9 cellular contexts compared by ENCODE assay signal in genomic region chr4:186204103-186204559, GRCh38. TPM values are rescaled to one million over a fixed set of nuclear protein-coding genes. Genes with fewer than 3 reads are reported as not detected.
DNase-seq lines count a peak whose midpoint lies in the region; ATAC-seq, FAIRE-seq and TF ChIP-seq lines count a peak whose summit lies in the region.
"Had no signal": no experiment of that assay in that cellular context is flagged by ENCODE, and none has a peak within 500 bp of the region (broad histone marks: within the 10 kb centered on the region; RNA-seq: fewer than 3 reads in every experiment).

No MANE protein-coding gene starts in this region.

- no peaks in the 10 kb centered on the region for H3K4me1 Mint-ChIP-seq in astrocyte (ENCODE audit: low read depth, unreplicated experiment)
- peaks cover 5% of the 10 kb centered on the region for H3K4me1 Mint-ChIP-seq in neural progenitor cell

- CTCF ChIA-PET in IMR-90 (lab: Yijun Ruan, JAX) (interaction anchor here (0.6 to 1.3 kb wide), 2 partner anchors 13 to 971 kb away, joined by 3 read pairs; partner anchors contain the start of gene CYP4V2), RWPE1 (lab: Yijun Ruan, JAX) (interaction anchor here (0.8 kb wide), 1 partner anchor 295 kb away, joined by 4 read pairs; no protein-coding TSS in a partner anchor)

- peak overlapping the region; percentile 60; the same call in 1 of the 2 replicates for H4K5ac ChIP-seq in IMR-90 (ENCODE audit: low read depth, low read length)

- peak overlapping the region; percentile 35; the same call in 1 of the 2 replicates for H3K9ac ChIP-seq in IMR-90 (ENCODE audit: low read depth, low read length)
- peak overlapping the region; percentile 53 for H3K9ac ChIP-seq in astrocyte (ENCODE audit: low read length)
- H3K9ac ChIP-seq in neural progenitor cell, result no peak overlapping the region

- no peak; the same call in 1 of the 2 replicates for TF ChIP-seq POLR2A in IMR-90 (IDR thresholded peaks at IDR 0.05; ENCODE audit: low read depth, low read length)

- H2BK15ac ChIP-seq in IMR-90 (ENCODE audit: low read depth, low read length), result no peak overlapping the region

- dilution Hi-C loops in IMR-90 (cut with HindIII; ENCODE audit: low sequenced_read_pairs, unreplicated experiment), result no loop called here

- H4K8ac ChIP-seq in IMR-90 (ENCODE audit: low read depth in 2 of 2, low read length in 2 of 2), result peak overlapping the region; percentile 71 to 85

- H3K18ac ChIP-seq in IMR-90 (ENCODE audit: low read depth, low read length), result peak overlapping the region; percentile 18; the same call in 1 of the 2 replicates

- TF ChIP-seq CTCF in IMR-90 (conservative IDR thresholded peaks at IDR 0.05; ENCODE audit: low read depth, low read length), result no peak
- no peak for TF ChIP-seq CTCF in astrocyte (IDR thresholded peaks at IDR 0.05; ENCODE audit: insufficient read depth, low read depth, low read length)
- no peak for TF ChIP-seq CTCF in neural progenitor cell (IDR thresholded peaks at IDR 0.05)
- no peak for TF ChIP-seq CTCF in RWPE1 (conservative IDR thresholded peaks at IDR 0.05; ENCODE audit: low read depth)

- H2BK20ac ChIP-seq in IMR-90 (ENCODE audit: low read depth, low read length), result no peak overlapping the region

- H3K4me2 ChIP-seq in IMR-90 (ENCODE audit: low read depth, low read length), result peak overlapping the region; percentile 89
- H3K4me2 ChIP-seq in astrocyte (ENCODE audit: low read length), result peak overlapping the region; percentile 81
- H3K4me2 ChIP-seq in neural progenitor cell, result no peak overlapping the region

- H3K9me3 ChIP-seq in IMR-90 (ENCODE audit: control insufficient read depth, insufficient read depth, low read length), result peaks cover 3% of the 10 kb centered on the region; the same call in 1 of the 2 replicates
- no peaks in the 10 kb centered on the region for H3K9me3 ChIP-seq in astrocyte (ENCODE audit: insufficient read depth, low read depth, low read length)
- H3K9me3 ChIP-seq in neural progenitor cell (ENCODE audit: low read depth), result no peaks in the 10 kb centered on the region

- POLR2A ChIA-PET in IMR-90 (lab: Charles Lee; ENCODE audit: unreplicated experiment) (interaction anchor here (0.6 to 1.2 kb wide), 2 partner anchors 10 to 984 kb away, joined by 3 to 8 read pairs; no protein-coding TSS in a partner anchor), RWPE1 (lab: Yijun Ruan, JAX; ENCODE audit: low non-redundant PET) (no interaction called here)

- no TSS peak for BruUV-seq in IMR-90 (replicated peaks; lab: Mats Ljungman, UMichigan)

- peaks cover 12% of the 10 kb centered on the region for H3F3A ChIP-seq in neural progenitor cell (ENCODE audit: low read depth)

- no peaks in the 10 kb centered on the region for H3K27me3 Mint-ChIP-seq in astrocyte (ENCODE audit: low read depth, unreplicated experiment)
- H3K27me3 Mint-ChIP-seq in neural progenitor cell (ENCODE audit: insufficient read depth, low read depth), result peaks cover 2% of the 10 kb centered on the region
- H3K27me3 Mint-ChIP-seq: stimulated activated naive CD8-positive, alpha-beta T cell treated with anti-CD3 and anti-CD28 coated beads, Interleukin-15, Interleukin-2, amounts not matched to agents 100 ng/mL and 50 ng/mL, for 24 hours had no signal

- H3K9me1 ChIP-seq in IMR-90 (ENCODE audit: insufficient read depth, low read length), result peaks cover 4% of the 10 kb centered on the region; the same call in 1 of the 2 replicates

- FAIRE-seq in G401.6 (lab: Jason Lieb, UNC) (peak; percentile 94), astrocyte (lab: Jason Lieb, UNC) (no peak)

- no peak overlapping the region for H2BK5ac ChIP-seq in IMR-90 (ENCODE audit: low read depth, low read length, poor library complexity, severe bottlenecking)

- H3K36me3 ChIP-seq in IMR-90 (ENCODE audit: control insufficient read depth, insufficient read depth, low read length), result peaks cover 2% of the 10 kb centered on the region; the same call in 1 of the 2 replicates
- no peaks in the 10 kb centered on the region for H3K36me3 ChIP-seq in astrocyte (ENCODE audit: insufficient read depth, low read length)
- H3K36me3 ChIP-seq in neural progenitor cell, result no peaks in the 10 kb centered on the region

- no peak overlapping the region for H3K4ac ChIP-seq in IMR-90 (ENCODE audit: low read depth, low read length)

- H3K27ac Mint-ChIP-seq in astrocyte (ENCODE audit: unreplicated experiment), result no peak overlapping the region
- peak overlapping the region; percentile 1 for H3K27ac Mint-ChIP-seq in neural progenitor cell
- H3K27ac Mint-ChIP-seq: stimulated activated naive CD8-positive, alpha-beta T cell treated with anti-CD3 and anti-CD28 coated beads, Interleukin-15, Interleukin-2, amounts not matched to agents 100 ng/mL and 50 ng/mL, for 24 hours had no signal

- H3K23ac ChIP-seq in IMR-90 (ENCODE audit: low read depth, low read length), result no peak overlapping the region

- no peak for TF ChIP-seq RAD21 in IMR-90 (IDR thresholded peaks at IDR 0.05; ENCODE audit: low read length)

- H2AFZ ChIP-seq in IMR-90 (replicated peaks; ENCODE audit: low read length, poor library complexity) (peak overlapping the region; percentile 75), astrocyte (ENCODE audit: low read depth, low read length) (peak overlapping the region; percentile 12), neural progenitor cell (replicated peaks) (no peak overlapping the region)

- H3K4me1 ChIP-seq in IMR-90 (ENCODE audit: control insufficient read depth, insufficient read depth, low read length) (no peaks in the 10 kb centered on the region; the same call in 1 of the 2 replicates), astrocyte (ENCODE audit: insufficient read depth, low read length) (no peaks in the 10 kb centered on the region), neural progenitor cell (no peaks in the 10 kb centered on the region)

- H4K20me1 ChIP-seq in IMR-90 (ENCODE audit: insufficient read depth, low read length) (no peaks in the 10 kb centered on the region), astrocyte (ENCODE audit: insufficient read depth, low read length) (no peaks in the 10 kb centered on the region), neural progenitor cell (ENCODE audit: low read depth) (no peaks in the 10 kb centered on the region)

- no peak overlapping the region for H3K56ac ChIP-seq in IMR-90 (ENCODE audit: extremely low read depth, insufficient read depth, low read length)

- DNase-seq in IMR-90, result peak; percentile 85
- DNase-seq in astrocyte (ENCODE audit: low read depth), result peak; percentile 8
- no peak for DNase-seq in neural progenitor cell (ENCODE audit: low spot score)
- no peak for DNase-seq in NCI-H1105 (lab: John Stamatoyannopoulos, UW)
- no peak for DNase-seq in SIG-M5 (lab: John Stamatoyannopoulos, UW)
- DNase-seq in RWPE1 (ENCODE audit: low spot score), result no peak
- DNase-seq in activated gamma-delta T cell treated with Interleukin-2 at 50 U/mL for 16 hours, result no peak

- H3K27ac ChIP-seq in IMR-90 (ENCODE audit: insufficient read depth, low read length) (no peak overlapping the region; the same call in 1 of the 2 replicates), astrocyte (ENCODE audit: low read depth, low read length) (peak overlapping the region; percentile 37), neural progenitor cell (no peak overlapping the region), RWPE1 (no peak overlapping the region)

- H3K9me3 Mint-ChIP-seq in astrocyte (ENCODE audit: unreplicated experiment) (peaks cover 6% of the 10 kb centered on the region), neural progenitor cell (peaks cover 7% of the 10 kb centered on the region)
- H3K9me3 Mint-ChIP-seq: stimulated activated naive CD8-positive, alpha-beta T cell treated with anti-CD3 and anti-CD28 coated beads, Interleukin-15, Interleukin-2, amounts not matched to agents 100 ng/mL and 50 ng/mL, for 24 hours had no signal

- whole genome bisulfite sequencing in IMR-90 (ENCODE audit: extremely low coverage in 2 of 2, insufficient read length in 1 of 2), 2 experiments, result 38% methylated on average over 20 of the region's 45 CpGs; no CpG with 5 or more reads in 1 of the 2 experiments

- no peak overlapping the region for H2BK120ac ChIP-seq in IMR-90 (ENCODE audit: low read depth, low read length)

- no peaks in the 10 kb centered on the region for H3K27me3 ChIP-seq in IMR-90 (ENCODE audit: control insufficient read depth, insufficient read depth, low read length)
- H3K27me3 ChIP-seq in astrocyte (ENCODE audit: insufficient read depth, low read length), result no peaks in the 10 kb centered on the region
- H3K27me3 ChIP-seq in neural progenitor cell, result no peaks in the 10 kb centered on the region

- ATAC-seq in IMR-90 (ENCODE audit: low read depth), result peak; percentile 81

- H4K91ac ChIP-seq in IMR-90 (ENCODE audit: insufficient read depth, low read depth, low read length), result no peak overlapping the region; the same call in 1 of the 2 replicates

- no peaks in the 10 kb centered on the region for H3K79me1 ChIP-seq in IMR-90 (ENCODE audit: low read depth in 1 of 2, low read length in 2 of 2)

- intact Hi-C loops in IMR-90 (cut with micrococcal nuclease), result no loop called here

- no peak overlapping the region for H2AK9ac ChIP-seq in IMR-90 (replicated peaks; ENCODE audit: low read depth, low read length, poor library complexity)

- peak overlapping the region; percentile 53 for H3K4me3 ChIP-seq in IMR-90 (ENCODE audit: insufficient read depth, low read depth, low read length)
- peak overlapping the region; percentile 45 for H3K4me3 ChIP-seq in astrocyte (ENCODE audit: insufficient read depth, low read depth, low read length)
- no peak overlapping the region for H3K4me3 ChIP-seq in neural progenitor cell

- no peak overlapping the region for H2AK5ac ChIP-seq in IMR-90 (ENCODE audit: low read depth, low read length)

- peaks cover 6% of the 10 kb centered on the region for H3K36me3 Mint-ChIP-seq in astrocyte (ENCODE audit: low read depth, unreplicated experiment)
- peaks cover 7% of the 10 kb centered on the region for H3K36me3 Mint-ChIP-seq in neural progenitor cell

- H3K79me2 ChIP-seq in astrocyte (ENCODE audit: insufficient read depth, low read length) (no peaks in the 10 kb centered on the region), neural progenitor cell (ENCODE audit: low read depth) (no peaks in the 10 kb centered on the region)

- no peak overlapping the region for H3K14ac ChIP-seq in IMR-90 (replicated peaks; ENCODE audit: low read depth, low read length)

- in situ Hi-C loops in IMR-90 (cut with MboI; ENCODE audit: low sequenced_read_pairs), result no loop called here

- no peak overlapping the region for H3K4me3 Mint-ChIP-seq in astrocyte (ENCODE audit: unreplicated experiment)
- no peak overlapping the region for H3K4me3 Mint-ChIP-seq in neural progenitor cell
- H3K4me3 Mint-ChIP-seq: stimulated activated naive CD8-positive, alpha-beta T cell treated with anti-CD3 and anti-CD28 coated beads, Interleukin-15, Interleukin-2, amounts not matched to agents 100 ng/mL and 50 ng/mL, for 24 hours had no signal

RNA-seq across cellular contexts. Expression of gene CYP4V2, which starts 12.8 kb away (rescaled TPM):
- 3.9 and 5.0 TPM in 2 replicates for total RNA-seq in IMR-90 (2012; rRNA removed)
- 3.2 and 4.1 TPM in 2 replicates for polyA plus RNA-seq in IMR-90 (2012; rRNA removed)
- 1.6 and 1.8 TPM in 2 replicates for polyA plus RNA-seq in IMR-90 (2012; cell fraction: cytosol; rRNA removed)
- polyA plus RNA-seq in IMR-90 (2012; cell fraction: nucleus; rRNA removed; ENCODE audit: low replicate concordance), result 3.5 and 7.4 TPM in 2 replicates
- total RNA-seq in astrocyte, result 9.1 and 10.3 TPM in 2 replicates
- total RNA-seq in neural progenitor cell (ENCODE audit: low replicate concordance), result 0.37 and 1.3 TPM in 2 replicates

RNA-seq across cellular contexts. Expression of gene KLKB1, which starts 23.2 kb away (rescaled TPM):
- total RNA-seq in IMR-90 (2012; rRNA removed) (under 0.01 TPM in 1 of 2 replicates, not detected in the other), astrocyte (0.31 TPM in 1 of 2 replicates, not detected in the other), neural progenitor cell (ENCODE audit: low replicate concordance) (0.39 TPM in 1 of 2 replicates, not detected in the other)
- polyA plus RNA-seq in IMR-90 (2012; rRNA removed), result 0.03 TPM in 1 of 2 replicates, not detected in the other
- polyA plus RNA-seq in IMR-90 (2012; cell fraction: cytosol; rRNA removed), result not detected in 2 replicates
- 0.08 TPM in 1 of 2 replicates, not detected in the other for polyA plus RNA-seq in IMR-90 (2012; cell fraction: nucleus; rRNA removed; ENCODE audit: low replicate concordance)

Comparison
In these comparisons a context has a peak if more than half of its experiments do, and no peak if none do; other contexts are left out.
1. DNase-seq: peak in IMR-90 (single experiment) and astrocyte (single experiment); none in neural progenitor cell (single experiment), NCI-H1105 (single experiment), SIG-M5 (single experiment), RWPE1 (single experiment) and activated gamma-delta T cell treated with Interleukin-2 at 50 U/mL for 16 hours (single experiment).